Comparison of ENCODE assay signal across 9 cellular contexts in the genomic region with DNA sequence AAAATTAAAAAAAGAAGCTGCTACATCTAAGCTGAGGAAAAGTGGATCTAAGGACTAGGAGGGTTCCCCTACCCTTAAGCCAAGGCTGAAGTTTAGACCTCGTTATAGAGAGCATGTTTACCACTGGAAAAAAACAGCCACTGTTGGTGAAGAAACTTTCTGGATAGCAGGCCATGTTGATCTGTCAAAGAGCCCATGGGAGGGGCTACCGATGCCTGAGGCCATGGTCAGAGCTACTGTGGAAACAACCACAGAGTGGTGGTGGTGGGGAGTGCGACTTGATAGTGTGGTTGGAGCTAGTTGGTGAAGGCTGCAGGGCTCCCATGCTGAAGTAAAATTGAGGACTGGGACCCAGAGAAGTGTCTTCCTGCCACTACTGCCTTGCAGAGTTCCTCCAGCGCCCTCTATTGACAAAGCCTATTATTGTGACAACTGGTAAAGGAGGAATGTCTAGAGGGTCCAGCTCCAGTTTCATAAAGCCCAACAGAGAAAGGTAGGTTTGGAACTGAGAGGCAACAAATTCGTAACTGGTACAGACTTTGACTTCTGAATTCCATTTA. TPM values are rescaled to one million over a fixed set of nuclear protein-coding genes. Genes with fewer than 3 reads are reported as not detected.
A peak's percentile ranks its signal among the peaks of the same experiment; 100 is the strongest.
DNase-seq lines count a peak whose midpoint lies in the region; ATAC-seq and TF ChIP-seq lines count a peak whose summit lies in the region.
"Had no signal": no experiment of that assay in that cellular context is flagged by ENCODE, and none has a peak within 500 bp of the region (broad histone marks: within the 10 kb centered on the region; RNA-seq: fewer than 3 reads in every experiment).

No MANE protein-coding gene starts in this region.

- DNase-seq in GF-D8 (lab: John Stamatoyannopoulos, UW) (peak; percentile 5), HS-27A (ENCODE audit: low read depth) (peak; percentile 7), NOMO-1 treated with DMSO at 0.1 percent for 48 hours (lab: John Stamatoyannopoulos, UW; ENCODE audit: unreplicated experiment) (peak; percentile 74), cerebellar cortex (ENCODE audit: low spot score) (peak; percentile 60), lower lobe of right lung (peak; percentile 42)
- no peak for DNase-seq in activated CD8-positive, alpha-beta memory T cell treated with anti-CD3 and anti-CD28 coated beads, Interleukin-2, amount 50 U/mL, for 48 hours

- no peaks in the 10 kb centered on the region for H3K27me3 ChIP-seq in lower lobe of right lung (ENCODE audit: low read depth)

- peak; percentile 62 for TF ChIP-seq CTCF in lower lobe of right lung (IDR thresholded peaks at IDR 0.05)

- H3K4me1 ChIP-seq in lower lobe of right lung, result peaks cover 7% of the 10 kb centered on the region

- H3K4me3 ChIP-seq in lower lobe of right lung, result no peak overlapping the region
- H3K4me3 ChIP-seq: skin epidermis had no signal

- H3K27ac ChIP-seq in lower lobe of right lung, result no peak overlapping the region
- H3K27ac ChIP-seq: skin epidermis had no signal

- peaks cover 11% of the 10 kb centered on the region for H3K9me3 ChIP-seq in lower lobe of right lung

- H3K36me3 ChIP-seq in lower lobe of right lung, result no peaks in the 10 kb centered on the region

- intact Hi-C loops in lower lobe of right lung (cut with DNase I), result no loop called here

- ATAC-seq in lower lobe of right lung (peak; percentile 89 to 94), GM18498 (IDR thresholded peaks at IDR 0.05; ENCODE audit: unreplicated experiment) (no peak)

RNA-seq across cellular contexts. Expression of a gene that starts 12.7 kb away (rescaled TPM):
- total RNA-seq in lower lobe of right lung, result 38.7 TPM
- total RNA-seq: activated CD8-positive, alpha-beta memory T cell treated with anti-CD3 and anti-CD28 coated beads for 36 hours had no signal
